In genomic region chr4:38538517-38538916, GRCh38 we compare ENCODE assay signal across 8 cellular contexts.
"Had no signal": no experiment of that assay in that cellular context is flagged by ENCODE, and none has a peak within 500 bp of the region (broad histone marks: within the 10 kb centered on the region; RNA-seq: fewer than 3 reads in every experiment).

No MANE protein-coding gene starts in this region.

- DNase-seq: GM23248, GOT3, H7, HFFc6 had no signal

- H3K36me3 ChIP-seq: HAP-1 had no signal

- H3K4me3 ChIP-seq: GM23248, HAP-1 had no signal

- H3K27ac ChIP-seq: GM23248, HL-60 had no signal

- FAIRE-seq: HepG2 had no signal

- H3K9ac ChIP-seq: GM23248 had no signal

- H3K4me1 ChIP-seq: HAP-1 had no signal

- H2AFZ ChIP-seq: GM23248 had no signal

- H3K9me3 ChIP-seq: HAP-1 had no signal

- ATAC-seq: HCT116, HepG2 had no signal
